In the genomic region with DNA sequence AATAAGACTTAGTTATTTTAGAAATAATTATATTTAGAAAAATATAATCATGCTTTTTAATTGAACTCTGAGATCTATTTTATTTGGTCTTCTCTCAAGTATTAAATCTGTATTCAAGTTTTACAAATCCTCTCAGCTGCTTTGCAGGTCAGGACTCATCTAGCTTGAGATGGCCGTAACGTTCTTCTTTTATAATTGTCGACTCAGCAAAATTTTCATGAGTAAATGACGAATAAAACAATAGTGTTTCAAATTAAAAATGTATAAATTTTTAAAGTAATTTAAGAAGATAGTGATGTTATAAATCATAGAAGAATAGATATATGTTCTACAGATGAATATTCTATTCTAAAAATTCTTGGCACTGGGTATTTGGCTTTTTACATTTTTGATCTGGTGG, we compare ENCODE assay signal across 27 cellular contexts.
"Had no signal": no experiment of that assay in that cellular context is flagged by ENCODE, and none has a peak within 500 bp of the region (broad histone marks: within the 10 kb centered on the region; RNA-seq: fewer than 3 reads in every experiment).

No MANE protein-coding gene starts in this region.

- H3K4me3 ChIP-seq: adrenal gland, body of pancreas, colonic mucosa, esophagus squamous epithelium had no signal

- H3K36me3 ChIP-seq: adrenal gland, colonic mucosa, esophagus squamous epithelium had no signal

- H3K9me3 ChIP-seq: adrenal gland, body of pancreas, colonic mucosa, esophagus squamous epithelium had no signal

- H3K4me1 ChIP-seq: adrenal gland, body of pancreas, colonic mucosa, esophagus squamous epithelium had no signal

- H3K27me3 ChIP-seq: adrenal gland, body of pancreas, colonic mucosa, esophagus squamous epithelium had no signal

- ATAC-seq: activated CD4-positive, alpha-beta T cell treated with anti-CD3 and anti-CD28 coated beads for 36 hours; activated CD8-positive, alpha-beta memory T cell treated with anti-CD3 and anti-CD28 coated beads, Interleukin-2, amount 10 ng/mL, durations not matched to agents 7 days and 5 days; activated CD8-positive, alpha-beta T cell treated with anti-CD3 and anti-CD28 coated beads, Interleukin-2, amount 10 ng/mL, durations not matched to agents 7 days and 5 days; activated naive CD8-positive, alpha-beta T cell treated with anti-CD3 and anti-CD28 coated beads, Interleukin-2, amount 50 U/mL, for 24 hours; body of pancreas had no signal

- DNase-seq: activated CD4-positive, alpha-beta memory T cell treated with anti-CD3 and anti-CD28 coated beads for 36 hours; activated CD4-positive, alpha-beta T cell treated with anti-CD3 and anti-CD28 coated beads for 36 hours; activated CD4-positive, alpha-beta T cell treated with anti-CD3 and anti-CD28 coated beads, Interleukin-2, amount 10 ng/mL, durations not matched to agents 24 days and 14 days; activated CD4-positive, CD25-positive, alpha-beta regulatory T cell; activated CD4-positive, CD25-positive, alpha-beta regulatory T cell treated with anti-CD3 and anti-CD28 coated beads, Interleukin-2, amount 50 U/mL, for 72 hours; activated CD8-positive, alpha-beta memory T cell treated with anti-CD3 and anti-CD28 coated beads, Interleukin-2, amount 10 ng/mL, durations not matched to agents 7 days and 5 days; activated CD8-positive, alpha-beta memory T cell treated with anti-CD3 and anti-CD28 coated beads, Interleukin-2, amount 50 U/mL, for 4 hours; activated CD8-positive, alpha-beta T cell treated with anti-CD3 and anti-CD28 coated beads, Interleukin-2, amount 10 ng/mL, durations not matched to agents 7 days and 5 days; activated effector memory CD4-positive, alpha-beta T cell treated with anti-CD3 and anti-CD28 coated beads, Interleukin-2, amount 50 U/mL, for 16 hours; activated naive CD4-positive, alpha-beta T cell treated with anti-CD3 and anti-CD28 coated beads for 36 hours; activated naive CD8-positive, alpha-beta T cell treated with anti-CD3 and anti-CD28 coated beads for 36 hours; activated naive CD8-positive, alpha-beta T cell treated with anti-CD3 and anti-CD28 coated beads, Interleukin-2, amount 50 U/mL, for 24 hours; activated T-cell treated with anti-CD3 and anti-CD28 coated beads, Interleukin-2, amount 50 U/mL, for 1 hour; activated T-cell treated with anti-CD3 and anti-CD28 coated beads, Interleukin-2, amount 50 U/mL, for 48 hours; adrenal gland; amygdala; aorta; body of pancreas; caudate nucleus; colonic mucosa; effector CD8-positive, alpha-beta T cell; esophagus squamous epithelium; foreskin melanocyte; head of caudate nucleus; T-helper 2 cell had no signal

- FAIRE-seq: endothelial cell of umbilical vein had no signal

- H3K27ac ChIP-seq: adrenal gland, body of pancreas, colonic mucosa, epithelial cell of prostate, esophagus squamous epithelium had no signal
